In the genomic region with DNA sequence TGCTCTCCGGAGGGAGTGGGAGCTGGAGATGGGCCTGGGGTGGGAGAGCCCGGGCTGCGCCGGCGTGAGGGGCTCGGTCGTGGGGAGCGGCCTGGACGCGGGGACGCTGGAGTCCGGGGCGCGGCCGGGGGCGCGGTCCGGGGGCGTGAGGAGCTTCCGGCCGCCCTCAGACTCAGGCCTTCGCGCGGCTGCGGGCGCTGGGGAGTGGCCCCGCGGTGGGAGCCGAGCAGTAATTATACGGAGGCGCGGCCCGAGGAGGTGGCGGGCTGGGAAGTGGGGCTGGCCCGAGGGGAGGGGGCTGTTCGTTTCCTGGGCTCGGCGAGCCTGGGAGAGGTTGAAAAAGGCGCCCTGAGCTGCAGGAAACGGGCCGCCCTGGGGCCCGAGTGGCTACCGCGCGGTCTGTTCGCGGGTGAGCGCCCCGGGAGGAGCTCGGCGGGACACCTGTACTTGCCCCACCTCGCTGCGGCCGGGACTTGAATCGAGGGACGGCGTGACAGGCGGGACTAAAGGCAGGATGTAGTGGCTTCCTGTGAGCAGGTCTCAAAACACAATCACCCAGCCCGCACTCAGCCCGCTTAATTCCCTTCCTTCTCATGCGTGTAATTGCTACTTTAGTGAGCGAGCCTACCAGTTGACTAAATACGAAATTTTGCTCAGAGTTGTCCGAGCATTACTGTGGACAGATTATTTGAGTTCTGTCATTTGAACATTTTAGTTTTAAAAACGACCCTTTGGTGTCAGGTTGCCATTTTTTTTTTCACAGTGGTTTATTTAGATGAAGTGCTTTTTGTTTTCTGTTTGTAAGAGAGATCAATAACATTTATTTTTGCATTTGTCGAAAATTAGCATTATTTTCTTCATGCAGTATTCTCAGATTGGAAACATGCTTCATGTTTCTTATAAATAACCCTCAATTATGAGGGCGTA, we compare ENCODE assay signal across 1 cellular context.
TF ChIP-seq lines count a peak whose summit lies in the region.

No MANE protein-coding gene starts in this region.

TF ChIP-seq in HepG2, 621 proteins besides CTCF, POLR2A, EP300 and RAD21 (continued from another document and continues in another):
- TF ChIP-seq, protein P1, sequence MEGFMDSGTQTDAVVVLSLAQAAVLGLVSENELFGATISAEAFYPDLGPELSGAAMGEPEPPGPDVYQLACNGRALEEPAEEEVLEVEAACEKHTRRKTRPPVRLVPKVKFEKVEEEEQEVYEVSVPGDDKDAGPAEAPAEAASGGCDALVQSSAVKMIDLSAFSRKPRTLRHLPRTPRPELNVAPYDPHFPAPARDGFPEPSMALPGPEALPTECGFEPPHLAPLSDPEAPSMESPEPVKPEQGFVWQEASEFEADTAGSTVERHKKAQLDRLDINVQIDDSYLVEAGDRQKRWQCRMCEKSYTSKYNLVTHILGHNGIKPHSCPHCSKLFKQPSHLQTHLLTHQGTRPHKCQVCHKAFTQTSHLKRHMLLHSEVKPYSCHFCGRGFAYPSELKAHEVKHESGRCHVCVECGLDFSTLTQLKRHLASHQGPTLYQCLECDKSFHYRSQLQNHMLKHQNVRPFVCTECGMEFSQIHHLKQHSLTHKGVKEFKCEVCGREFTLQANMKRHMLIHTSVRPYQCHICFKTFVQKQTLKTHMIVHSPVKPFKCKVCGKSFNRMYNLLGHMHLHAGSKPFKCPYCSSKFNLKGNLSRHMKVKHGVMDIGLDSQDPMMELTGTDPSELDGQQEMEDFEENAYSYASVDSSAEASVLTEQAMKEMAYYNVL (CRISPR knock-in tag; IDR thresholded peaks at IDR 0.05; ENCODE audit: borderline replicate concordance): no peak
- TF ChIP-seq CBX5 (CRISPR knock-in tag; IDR thresholded peaks at IDR 0.05; ENCODE audit: borderline replicate concordance) (no peak; the same call in 1 of the 2 replicates), SNRNP70 (IDR thresholded peaks at IDR 0.05; ENCODE audit: low read depth, low read length) (no peak), POGK (CRISPR knock-in tag; conservative IDR thresholded peaks at IDR 0.05) (0 out of 2 replicates have a peak, but pooled peaks have one; percentile 22), ZNF766 (CRISPR knock-in tag; IDR thresholded peaks at IDR 0.05; ENCODE audit: borderline replicate concordance) (peak; percentile 84; the same call in 1 of the 2 replicates), ZNF841 (CRISPR knock-in tag; IDR thresholded peaks at IDR 0.05; ENCODE audit: borderline replicate concordance) (no peak), ZNF451 (CRISPR knock-in tag; IDR thresholded peaks at IDR 0.05) (no peak), THAP7 (CRISPR knock-in tag; IDR thresholded peaks at IDR 0.05) (no peak), HOXA5 (CRISPR knock-in tag; IDR thresholded peaks at IDR 0.05) (peak; percentile 71; the same call in 1 of the 2 replicates), ZNF317 (CRISPR knock-in tag; IDR thresholded peaks at IDR 0.05) (0 out of 2 replicates have a peak, but pooled peaks have one; percentile 40), WIZ (CRISPR knock-in tag; IDR thresholded peaks at IDR 0.05) (0 out of 2 replicates have a peak, but pooled peaks have one; percentile 15), GATAD2A (CRISPR knock-in tag; IDR thresholded peaks at IDR 0.05) (peak; percentile 62; the same call in 1 of the 2 replicates), ZNF687 (CRISPR knock-in tag; IDR thresholded peaks at IDR 0.05) (peak; percentile 87), MAFG (CRISPR knock-in tag; IDR thresholded peaks at IDR 0.05) (no peak), ZBTB42 (CRISPR knock-in tag; IDR thresholded peaks at IDR 0.05) (no peak), ARID5B (CRISPR knock-in tag; IDR thresholded peaks at IDR 0.05) (peak; percentile 46), ZNF224 (CRISPR knock-in tag; IDR thresholded peaks at IDR 0.05) (no peak), ZNF614 (CRISPR knock-in tag; IDR thresholded peaks at IDR 0.05; ENCODE audit: borderline replicate concordance) (no peak), ZNF768 (CRISPR knock-in tag; IDR thresholded peaks at IDR 0.05) (0 out of 2 replicates have a peak, but pooled peaks have one; percentile 30), PRMT3 (CRISPR knock-in tag; IDR thresholded peaks at IDR 0.05; ENCODE audit: borderline replicate concordance, low read depth) (no peak), SRY (CRISPR knock-in tag; IDR thresholded peaks at IDR 0.05) (no peak), JARID2 (CRISPR knock-in tag; IDR thresholded peaks at IDR 0.05; ENCODE audit: insufficient replicate concordance) (no peak), ZBTB46 (CRISPR knock-in tag; IDR thresholded peaks at IDR 0.05; ENCODE audit: borderline replicate concordance) (no peak), MTA3 (CRISPR knock-in tag; IDR thresholded peaks at IDR 0.05) (no peak), SALL1 (CRISPR knock-in tag; IDR thresholded peaks at IDR 0.05) (peak; percentile 65), NFIC (IDR thresholded peaks at IDR 0.05; ENCODE audit: low read length) (no peak), BRD4 (CRISPR knock-in tag; IDR thresholded peaks at IDR 0.05) (peak; percentile 60), GZF1 (CRISPR knock-in tag; IDR thresholded peaks at IDR 0.05) (no peak), TBL1XR1 (IDR thresholded peaks at IDR 0.05; ENCODE audit: borderline replicate concordance, low read length, partially characterized antibody) (no peak), MAF1 (CRISPR knock-in tag; IDR thresholded peaks at IDR 0.05; ENCODE audit: borderline replicate concordance) (peak; percentile 87; the same call in 1 of the 2 replicates), SYNCRIP (IDR thresholded peaks at IDR 0.05; ENCODE audit: insufficient read depth, low read depth, low read length) (no peak), ATM (IDR thresholded peaks at IDR 0.05; ENCODE audit: borderline replicate concordance) (no peak), ZBTB21 (CRISPR knock-in tag; IDR thresholded peaks at IDR 0.05) (no peak)
- TF ChIP-seq, protein P2, sequence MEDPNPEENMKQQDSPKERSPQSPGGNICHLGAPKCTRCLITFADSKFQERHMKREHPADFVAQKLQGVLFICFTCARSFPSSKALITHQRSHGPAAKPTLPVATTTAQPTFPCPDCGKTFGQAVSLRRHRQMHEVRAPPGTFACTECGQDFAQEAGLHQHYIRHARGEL (CRISPR knock-in tag; IDR thresholded peaks at IDR 0.05): no peak
- TF ChIP-seq, protein P3, sequence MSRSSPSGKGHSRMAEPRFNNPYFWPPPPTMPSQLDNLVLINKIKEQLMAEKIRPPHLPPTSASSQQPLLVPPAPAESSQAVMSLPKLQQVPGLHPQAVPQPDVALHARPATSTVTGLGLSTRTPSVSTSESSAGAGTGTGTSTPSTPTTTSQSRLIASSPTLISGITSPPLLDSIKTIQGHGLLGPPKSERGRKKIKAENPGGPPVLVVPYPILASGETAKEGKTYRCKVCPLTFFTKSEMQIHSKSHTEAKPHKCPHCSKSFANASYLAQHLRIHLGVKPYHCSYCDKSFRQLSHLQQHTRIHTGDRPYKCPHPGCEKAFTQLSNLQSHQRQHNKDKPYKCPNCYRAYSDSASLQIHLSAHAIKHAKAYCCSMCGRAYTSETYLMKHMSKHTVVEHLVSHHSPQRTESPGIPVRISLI (CRISPR knock-in tag; IDR thresholded peaks at IDR 0.05; ENCODE audit: borderline replicate concordance): no peak
